ENCODE assay signal across 8 cellular contexts in the genomic region with DNA sequence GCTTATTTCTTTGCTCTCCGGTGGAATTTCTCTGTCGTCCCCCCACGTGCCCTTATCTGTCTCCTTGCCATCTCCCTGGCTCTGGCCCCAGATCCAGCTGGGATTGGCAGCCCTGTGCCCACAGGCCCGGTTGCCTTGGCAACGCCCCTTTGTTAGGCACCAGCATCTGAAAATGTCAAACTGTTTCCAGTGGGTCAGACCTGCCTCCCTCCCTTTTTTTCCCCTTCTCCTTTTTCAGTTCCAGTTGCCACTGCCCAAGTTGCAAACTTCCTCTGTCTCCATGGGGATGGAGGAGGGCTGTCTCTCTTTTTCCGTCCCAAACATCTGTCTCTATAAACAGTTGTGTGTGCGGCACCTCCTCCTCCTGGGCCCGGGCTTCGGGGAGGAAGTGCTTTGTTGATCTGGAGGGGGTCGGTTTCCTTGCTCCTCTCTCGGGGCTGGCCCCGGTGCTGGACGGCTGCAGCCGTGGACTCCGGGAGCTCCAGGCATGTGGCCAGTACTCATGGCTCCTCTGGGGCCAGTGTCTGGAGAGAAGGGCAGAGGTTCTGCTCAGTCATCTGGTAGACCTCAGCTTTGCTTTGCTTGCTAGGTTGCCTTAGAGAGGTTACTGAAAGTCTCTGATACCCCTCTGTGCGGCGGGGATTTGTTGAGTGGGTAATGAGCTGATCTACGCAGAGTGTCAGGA. TPM values are rescaled to one million over a fixed set of nuclear protein-coding genes. Genes with fewer than 3 reads are reported as not detected.
A peak's percentile ranks its signal among the peaks of the same experiment; 100 is the strongest.
DNase-seq lines count a peak whose midpoint lies in the region; ATAC-seq and TF ChIP-seq lines count a peak whose summit lies in the region.

No MANE protein-coding gene starts in this region.

- H3K4me3 Mint-ChIP-seq in activated naive CD8-positive, alpha-beta T cell treated with anti-CD3 and anti-CD28 coated beads for 36 hours = peak overlapping the region; percentile 22
- H3K4me3 Mint-ChIP-seq in progenitor cell of endocrine pancreas (ENCODE audit: low read depth) = no peak overlapping the region

- H3K4me1 ChIP-seq in heart left ventricle = peaks cover 0 to 50% (median 37%) of the 10 kb centered on the region in 12 donors

- peak overlapping the region; percentile 84 for H3K27ac Mint-ChIP-seq in activated naive CD8-positive, alpha-beta T cell treated with anti-CD3 and anti-CD28 coated beads for 36 hours
- peak overlapping the region; percentile 63 for H3K27ac Mint-ChIP-seq in progenitor cell of endocrine pancreas

- intact Hi-C loops in heart left ventricle (cut with DNase I) = loop anchor here in 4 of 10 donors (1.0 to 5.0 kb wide), 4 partner anchors 16 to 36 kb away; a partner anchor contains a TSS

- no peaks in the 10 kb centered on the region for H3K9me3 Mint-ChIP-seq in activated naive CD8-positive, alpha-beta T cell treated with anti-CD3 and anti-CD28 coated beads for 36 hours
- no peaks in the 10 kb centered on the region for H3K9me3 Mint-ChIP-seq in progenitor cell of endocrine pancreas (ENCODE audit: low read depth)

- H3K27ac ChIP-seq in heart left ventricle = peak overlapping the region; percentile 78 to 98 (median 86)

- 21 to 33% (median 24%) methylated on average over 16 to 18 of the region's 18 CpGs for WGBS in heart left ventricle, 4 donors

- ATAC-seq in heart left ventricle = peak; percentile 79 to 91 (median 82)
- no peak for ATAC-seq in GM21447 (IDR thresholded peaks at IDR 0.05; ENCODE audit: unreplicated experiment)

- H3K27me3 Mint-ChIP-seq in activated naive CD8-positive, alpha-beta T cell treated with anti-CD3 and anti-CD28 coated beads for 36 hours = no peaks in the 10 kb centered on the region
- H3K27me3 Mint-ChIP-seq in progenitor cell of endocrine pancreas = peaks cover 9% of the 10 kb centered on the region

- H3K36me3 Mint-ChIP-seq in activated naive CD8-positive, alpha-beta T cell treated with anti-CD3 and anti-CD28 coated beads for 36 hours = no peaks in the 10 kb centered on the region
- H3K36me3 Mint-ChIP-seq in progenitor cell of endocrine pancreas (ENCODE audit: insufficient read depth) = no peaks in the 10 kb centered on the region

- no peaks in the 10 kb centered on the region for H3K9me3 ChIP-seq in heart left ventricle

- no peaks in the 10 kb centered on the region for H3K27me3 ChIP-seq in heart left ventricle

- TF ChIP-seq POLR2A in heart left ventricle (IDR thresholded peaks at IDR 0.05) = peak in 1 of 2 donors; percentile 38

- peaks cover 24% of the 10 kb centered on the region for H3K4me1 Mint-ChIP-seq in activated naive CD8-positive, alpha-beta T cell treated with anti-CD3 and anti-CD28 coated beads for 36 hours
- peaks cover 6% of the 10 kb centered on the region for H3K4me1 Mint-ChIP-seq in progenitor cell of endocrine pancreas (ENCODE audit: low read depth)

- DNase-seq in EL (peak; percentile 73), NCI-H1092 (lab: John Stamatoyannopoulos, UW) (peak; percentile 40), heart left ventricle (peak; percentile 92 to 95 (median 93)), progenitor cell of endocrine pancreas (ENCODE audit: low spot score, unreplicated experiment) (no peak), mesenteric fat pad (ENCODE audit: low spot score) (no peak)
- peak; percentile 60 for DNase-seq in activated naive CD8-positive, alpha-beta T cell treated with anti-CD3 and anti-CD28 coated beads for 36 hours
- no peak for DNase-seq in activated CD8-positive, alpha-beta memory T cell treated with anti-CD3 and anti-CD28 coated beads, Interleukin-2, amount 50 U/mL, for 4 hours

- TF ChIP-seq CTCF in heart left ventricle (IDR thresholded peaks at IDR 0.05) (no peak), progenitor cell of endocrine pancreas (IDR thresholded peaks at IDR 0.05; ENCODE audit: unreplicated experiment) (no peak)

- peak overlapping the region in 6 of 12 donors; percentile 6 to 34 (median 28) for H3K4me3 ChIP-seq in heart left ventricle

- H3K36me3 ChIP-seq in heart left ventricle = no peaks in the 10 kb centered on the region

RNA-seq across cellular contexts. Expression of a gene that starts 35.3 kb away (rescaled TPM):
- 10 to 100 TPM; 16.6 to 17.9 TPM for total RNA-seq in activated naive CD8-positive, alpha-beta T cell treated with anti-CD3 and anti-CD28 coated beads for 36 hours
- total RNA-seq in heart left ventricle (100 to 1,000 TPM in 1 of 9 donors, 10 to 100 TPM in 5, 1 to 10 TPM in 3; 4.6 to 134 (median 18.4) TPM), progenitor cell of endocrine pancreas (5.4 and 5.8 TPM in 2 replicates), mesenteric fat pad (491 TPM)
- 10 to 100 TPM; 15.2 to 15.9 TPM for polyA plus RNA-seq in heart left ventricle

RNA-seq across cellular contexts. Expression of a gene that starts 53.9 kb away (rescaled TPM):
- 10 to 100 TPM; 39.1 to 43.7 TPM for total RNA-seq in activated naive CD8-positive, alpha-beta T cell treated with anti-CD3 and anti-CD28 coated beads for 36 hours
- total RNA-seq in heart left ventricle (10 to 100 TPM; 14.2 to 32.8 (median 17.3) TPM), progenitor cell of endocrine pancreas (66.1 and 67.1 TPM in 2 replicates), mesenteric fat pad (64.0 TPM)
- polyA plus RNA-seq in heart left ventricle = 10 to 100 TPM; 11.9 to 24.6 TPM

Comparison
In these comparisons a context has a peak if more than half of its experiments do, and no peak if none do; other contexts are left out.
1. DNase-seq: peak in EL (single experiment), NCI-H1092 (single experiment), activated naive CD8-positive, alpha-beta T cell treated with anti-CD3 and anti-CD28 coated beads for 36 hours (single experiment) and heart left ventricle (5 of 5); none in progenitor cell of endocrine pancreas (single experiment), mesenteric fat pad (single experiment) and activated CD8-positive, alpha-beta memory T cell treated with anti-CD3 and anti-CD28 coated beads, Interleukin-2, amount 50 U/mL, for 4 hours (single experiment).